In the genomic region with DNA sequence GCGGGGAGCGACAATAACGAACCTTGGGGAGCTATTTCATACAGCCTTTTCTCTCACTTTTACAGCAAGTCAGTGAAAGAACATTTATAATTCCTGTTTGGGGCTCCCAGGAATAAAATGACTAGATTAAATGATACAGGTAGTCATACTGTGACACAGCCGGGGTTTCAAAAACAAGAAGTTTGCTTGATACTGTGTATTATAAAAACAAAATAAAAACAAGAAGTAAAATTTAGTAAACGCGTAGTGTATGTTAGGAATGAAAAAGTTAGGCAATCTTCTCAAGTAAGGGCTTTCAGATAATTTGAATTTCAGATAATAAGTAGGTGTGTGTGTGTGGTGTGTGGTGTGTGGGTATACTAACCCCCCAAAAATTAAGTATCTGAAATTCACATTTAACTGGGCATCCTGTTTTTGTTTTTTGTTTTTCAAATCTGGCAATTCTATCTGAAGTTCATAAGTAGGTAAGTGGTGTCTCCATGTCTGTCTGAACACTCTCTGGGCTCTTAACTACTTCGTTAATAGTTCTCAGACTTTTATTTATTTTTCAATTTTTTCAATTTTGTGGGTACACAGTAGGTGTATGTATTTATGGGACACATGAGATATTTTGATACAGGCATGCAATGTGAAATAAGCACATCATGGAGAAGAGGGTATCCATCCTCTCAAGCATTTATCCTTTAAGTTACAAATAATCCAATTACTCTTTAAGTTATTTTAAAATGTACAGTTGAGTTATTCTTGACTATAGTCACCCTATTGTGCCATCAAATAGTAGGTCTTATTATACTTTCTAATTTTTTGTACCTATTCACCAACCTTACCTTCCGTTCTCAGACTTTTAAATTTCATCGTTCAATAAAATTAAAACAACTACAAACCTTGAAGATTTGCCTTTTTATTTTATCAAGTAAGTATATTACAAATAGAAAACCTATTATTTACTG, we compare ENCODE assay signal across 8 cellular contexts. TPM values are rescaled to one million over a fixed set of nuclear protein-coding genes. Genes with fewer than 3 reads are reported as not detected.
DNase-seq lines count a peak whose midpoint lies in the region; ATAC-seq, FAIRE-seq and TF ChIP-seq lines count a peak whose summit lies in the region.

No MANE protein-coding gene starts in this region.

- POLR2A ChIA-PET in GM12878 (lab: Charles Lee), result interaction anchor here (1.0 to 1.3 kb wide), 4 partner anchors 12 to 71 kb away, joined by 3 to 5 read pairs (median 4); no protein-coding TSS in a partner anchor

- peaks cover 19% of the 10 kb centered on the region for H3K79me2 ChIP-seq in GM12878 (ENCODE audit: control insufficient read depth, insufficient read depth, low read length)

- no peak overlapping the region for H3K27ac ChIP-seq in cardiac muscle cell
- H3K27ac ChIP-seq in GM12878 (ENCODE audit: control insufficient read depth, insufficient read depth), result no peak overlapping the region
- H3K27ac ChIP-seq in mesodermal cell (ENCODE audit: low read depth, low read length, severe bottlenecking), result no peak overlapping the region
- H3K27ac ChIP-seq in upper lobe of right lung, result no peak overlapping the region

- H4K20me1 ChIP-seq in GM12878 (ENCODE audit: control insufficient read depth, insufficient read depth), result no peaks in the 10 kb centered on the region

- H2AFZ ChIP-seq in GM12878 (ENCODE audit: control insufficient read depth, low read depth, low read length), result peak overlapping the region; percentile 25

- peaks cover 46% of the 10 kb centered on the region for H3K27me3 ChIP-seq in cardiac muscle cell
- no peaks in the 10 kb centered on the region; a peak in 2 of 4 replicates for H3K27me3 ChIP-seq in GM12878 (replicated peaks in 1 of 2; ENCODE audit: control insufficient read depth in 2 of 2, insufficient read depth in 2 of 2, low read length in 1 of 2)
- H3K27me3 ChIP-seq in upper lobe of right lung, result peaks cover 27% of the 10 kb centered on the region

- RAD21 ChIA-PET in GM12878 (lab: Charles Lee; ENCODE audit: unreplicated experiment), result interaction anchor here (1.2 to 1.8 kb wide), 5 partner anchors 10 to 89 kb away, joined by 3 to 11 read pairs (median 4); partner anchors contain the start of gene ARHGAP9

- H3K4me2 ChIP-seq in GM12878 (ENCODE audit: control insufficient read depth, insufficient read depth), result peak overlapping the region; percentile 2; the same call in 1 of the 2 replicates

- no TSS peak for BruUV-seq in GM12878 (replicated peaks; lab: Mats Ljungman, UMichigan)

- H3K9ac ChIP-seq in GM12878 (ENCODE audit: control insufficient read depth, insufficient read depth, low read length), result no peak overlapping the region

- in situ Hi-C loops in GM12878 (cut with MboI), result no loop called here

- TF ChIP-seq RAD21 in GM12878 (IDR thresholded peaks at IDR 0.05; ENCODE audit: insufficient read depth, low read depth, low read length), result no peak

- TF ChIP-seq CTCF in cardiac muscle cell (IDR thresholded peaks at IDR 0.05; ENCODE audit: low read depth, low read length) (no peak), GM12878 (IDR thresholded peaks at IDR 0.05 in 2 of 3, conservative IDR thresholded peaks at IDR 0.05 in 1 of 3; ENCODE audit: control insufficient read depth in 2 of 3, extremely low read depth in 1 of 3, insufficient read depth in 1 of 3, low read depth in 3 of 3, low read length in 3 of 3) (no peak), upper lobe of right lung (IDR thresholded peaks at IDR 0.05) (no peak)

- no peaks in the 10 kb centered on the region for H3K36me3 ChIP-seq in cardiac muscle cell
- H3K36me3 ChIP-seq in GM12878 (ENCODE audit: control insufficient read depth in 2 of 2, insufficient read depth in 2 of 2, low read length in 1 of 2), result no peaks in the 10 kb centered on the region
- H3K36me3 ChIP-seq in mesodermal cell (ENCODE audit: control insufficient read depth, insufficient read depth, low read length), result peaks cover 24% of the 10 kb centered on the region
- H3K36me3 ChIP-seq in upper lobe of right lung, result peaks cover under 1% of the 10 kb centered on the region

- no peak for ATAC-seq in left ventricle myocardium superior
- ATAC-seq in GM12878, result no peak
- ATAC-seq in upper lobe of right lung, result no peak
- no peak for ATAC-seq in HG03442 (IDR thresholded peaks at IDR 0.05; ENCODE audit: unreplicated experiment)

- DNase-seq in cardiac muscle cell (ENCODE audit: low read depth in 1 of 2, low spot score in 1 of 2), result no peak
- DNase-seq in left ventricle myocardium superior, result no peak
- no peak for DNase-seq in GM12878 (ENCODE audit: low read depth, low spot score)
- no peak for DNase-seq in upper lobe of right lung
- DNase-seq in germinal center (ENCODE audit: low spot score), result no peak
- DNase-seq in NCI-H1694 (lab: John Stamatoyannopoulos, UW), result no peak

- H3K4me1 ChIP-seq in cardiac muscle cell (ENCODE audit: low read depth) (no peaks in the 10 kb centered on the region), GM12878 (ENCODE audit: control insufficient read depth, insufficient read depth, low read length) (peaks cover 9% of the 10 kb centered on the region; the same call in 1 of the 2 replicates), mesodermal cell (ENCODE audit: control insufficient read depth, insufficient read depth, low read length, poor library complexity, severe bottlenecking) (peaks cover 15% of the 10 kb centered on the region), upper lobe of right lung (peaks cover 13% of the 10 kb centered on the region)

- FAIRE-seq in GM12878 (lab: Jason Lieb, UNC), result no peak

- H3K9me3 ChIP-seq in cardiac muscle cell (ENCODE audit: low read depth), result no peaks in the 10 kb centered on the region
- H3K9me3 ChIP-seq in GM12878 (replicated peaks; ENCODE audit: control insufficient read depth, insufficient read depth, low read length), result no peaks in the 10 kb centered on the region
- H3K9me3 ChIP-seq in mesodermal cell (ENCODE audit: control insufficient read depth, low read length), result no peaks in the 10 kb centered on the region
- H3K9me3 ChIP-seq in upper lobe of right lung, result no peaks in the 10 kb centered on the region

- 31% methylated on average over 9 of the region's 9 CpGs for WGBS in GM12878 (ENCODE audit: insufficient coverage, insufficient replicate concordance, low lambda C conversion rate, missing lambda C conversion rate)
- WGBS in mesodermal cell (ENCODE audit: insufficient coverage in 2 of 2), 2 experiments, result 0 to 40% methylated on average over 1 to 2 of the region's 9 CpGs

- TF ChIP-seq EP300 in GM12878 (IDR thresholded peaks at IDR 0.05; ENCODE audit: borderline replicate concordance in 1 of 2, control insufficient read depth in 1 of 2, low read depth in 2 of 2, low read length in 2 of 2), result no peak

- intact Hi-C loops in left ventricle myocardium superior (cut with micrococcal nuclease), result no loop called here
- intact Hi-C loops in GM12878 (cut with micrococcal nuclease; ENCODE audit: unreplicated experiment), result loop anchor here (2.0 kb wide), 1 partner anchor 25 kb away; the partner anchor contains the start of gene MBD6
- intact Hi-C loops in upper lobe of right lung (cut with DNase I), result no loop called here

- TF ChIP-seq POLR2A in GM12878 (IDR thresholded peaks at IDR 0.05; ENCODE audit: low read depth, low read length), result no peak

- CTCF ChIA-PET in GM12878 (lab: Yijun Ruan, JAX), result interaction anchor here (0.7 to 1.8 kb wide), 7 partner anchors 34 to 95 kb away, joined by 3 to 8 read pairs (median 4); no protein-coding TSS in a partner anchor

- peak overlapping the region; percentile 97 for H3K4me3 ChIP-seq in cardiac muscle cell
- no peak overlapping the region for H3K4me3 ChIP-seq in GM12878
- peak overlapping the region; percentile 100 for H3K4me3 ChIP-seq in mesodermal cell (ENCODE audit: extremely low read depth, insufficient read depth, low read length, poor library complexity, severe bottlenecking)
- H3K4me3 ChIP-seq in upper lobe of right lung, result peak overlapping the region; percentile 87

- SMC1A ChIA-PET in GM12878 (lab: Charles Lee; ENCODE audit: uncharacterized antibody, unreplicated experiment), result interaction anchor here (1.1 to 1.9 kb wide), 4 partner anchors 9 to 318 kb away, joined by 3 to 6 read pairs (median 4); partner anchors contain the start of genes GLI1 and SHMT2

RNA-seq across cellular contexts. Expression of gene DCTN2, which starts 0.6 kb away (rescaled TPM):
- total RNA-seq in cardiac muscle cell (210 and 230 TPM in 2 replicates), left ventricle myocardium superior (89.2 TPM), GM12878 (2014; rRNA removed) (80.8 and 115 TPM in 2 replicates), GM12878 (2014; rRNA removed; fragmentation: Illumina TruSeq; extraction: Trizol) (81.4 and 83.9 TPM in 2 replicates), GM12878 (2021) (87.3 and 87.4 TPM in 2 replicates), upper lobe of right lung (90.7 TPM)
- polyA plus RNA-seq in cardiac muscle cell (156 and 157 TPM in 2 replicates), GM12878 (2011; rRNA removed) (85.1 and 88.9 TPM in 2 replicates), GM12878 (2014; fragmentation: Illumina TruSeq; extraction: Trizol) (139 and 171 TPM in 2 replicates), GM12878 (2014; fragmentation: Nextera tagmentation; extraction: Ambion mirVana) (10 to 100 TPM; 32.3 to 60.7 TPM), GM12878 (2014; rRNA removed) (113 TPM in 2 replicates), GM12878 (2016; fragmentation: Nextera tagmentation; extraction: Ambion mirVana) (100 to 1,000 TPM; 115 to 117 TPM)
- total RNA-seq in GM12878 (2013; cell fraction: nucleolus; rRNA removed), result 50.6 and 63.3 TPM in 2 replicates
- 67.2 TPM for polyA plus RNA-seq in GM12878 (2011; ENCODE audit: low read depth)
- polyA plus RNA-seq in GM12878 (2011; cell fraction: cytosol; rRNA removed), result 79.6 and 95.9 TPM in 2 replicates
- 72.6 and 91.7 TPM in 2 replicates for polyA plus RNA-seq in GM12878 (2011; cell fraction: nucleus; rRNA removed)
- polyA plus RNA-seq in GM12878 (2012), result 68.9 and 75.1 TPM in 2 replicates
- polyA minus RNA-seq in GM12878 (2011; rRNA and poly(A)+ RNA removed), result 66.8 and 93.9 TPM in 2 replicates
- 47.0 and 53.5 TPM in 2 replicates for polyA minus RNA-seq in GM12878 (2011; cell fraction: cytosol; rRNA and poly(A)+ RNA removed)
- 25.4 and 26.2 TPM in 2 replicates for polyA minus RNA-seq in GM12878 (2011; cell fraction: nucleus; rRNA and poly(A)+ RNA removed)
- 168 TPM for polyA plus RNA-seq in mesodermal cell (2013, experiment 1 of 2)
- polyA plus RNA-seq in mesodermal cell (2013, experiment 2 of 2), result 169 TPM

RNA-seq across cellular contexts. Expression of gene KIF5A, which starts 2.2 kb away (rescaled TPM):
- total RNA-seq in cardiac muscle cell, result 0.36 and 0.49 TPM in 2 replicates
- 0.05 and 0.11 TPM in 2 replicates for polyA plus RNA-seq in cardiac muscle cell
- 0.12 TPM for total RNA-seq in left ventricle myocardium superior
- 0.73 and 0.77 TPM in 2 replicates for total RNA-seq in GM12878 (2013; cell fraction: nucleolus; rRNA removed)
- total RNA-seq in GM12878 (2014; rRNA removed), result 1.0 and 1.1 TPM in 2 replicates
- 1.1 and 1.3 TPM in 2 replicates for total RNA-seq in GM12878 (2014; rRNA removed; fragmentation: Illumina TruSeq; extraction: Trizol)
- 2.2 and 2.9 TPM in 2 replicates for total RNA-seq in GM12878 (2021)
- 0.24 TPM for polyA plus RNA-seq in GM12878 (2011; ENCODE audit: low read depth)
- 0.48 and 0.56 TPM in 2 replicates for polyA plus RNA-seq in GM12878 (2011; rRNA removed)
- 0.30 and 0.31 TPM in 2 replicates for polyA plus RNA-seq in GM12878 (2011; cell fraction: cytosol; rRNA removed)
- 1.2 and 1.5 TPM in 2 replicates for polyA plus RNA-seq in GM12878 (2011; cell fraction: nucleus; rRNA removed)
- 0.51 and 0.79 TPM in 2 replicates for polyA plus RNA-seq in GM12878 (2012)
- polyA plus RNA-seq in GM12878 (2014; fragmentation: Illumina TruSeq; extraction: Trizol), result 2.0 and 2.2 TPM in 2 replicates
- under 1 TPM; 0.35 to 0.44 TPM for polyA plus RNA-seq in GM12878 (2014; fragmentation: Nextera tagmentation; extraction: Ambion mirVana)
- polyA plus RNA-seq in GM12878 (2014; rRNA removed), result 1.7 and 2.0 TPM in 2 replicates
- under 1 TPM; 0.69 to 0.92 TPM for polyA plus RNA-seq in GM12878 (2016; fragmentation: Nextera tagmentation; extraction: Ambion mirVana)
- 0.36 and 0.51 TPM in 2 replicates for polyA minus RNA-seq in GM12878 (2011; rRNA and poly(A)+ RNA removed)
- 0.10 TPM in 1 of 2 replicates, not detected in the other for polyA minus RNA-seq in GM12878 (2011; cell fraction: cytosol; rRNA and poly(A)+ RNA removed)
- polyA minus RNA-seq in GM12878 (2011; cell fraction: nucleus; rRNA and poly(A)+ RNA removed), result 0.24 and 0.29 TPM in 2 replicates
- 2.1 TPM for polyA plus RNA-seq in mesodermal cell (2013, experiment 1 of 2)
- 2.4 TPM for polyA plus RNA-seq in mesodermal cell (2013, experiment 2 of 2)
- 0.14 TPM for total RNA-seq in upper lobe of right lung

RNA-seq across cellular contexts. Expression of gene MBD6, which starts 25.0 kb away (rescaled TPM):
- total RNA-seq in cardiac muscle cell (13.8 and 14.1 TPM in 2 replicates), left ventricle myocardium superior (35.2 TPM), GM12878 (2014; rRNA removed) (3.1 and 4.6 TPM in 2 replicates), GM12878 (2014; rRNA removed; fragmentation: Illumina TruSeq; extraction: Trizol) (3.5 and 3.7 TPM in 2 replicates), GM12878 (2021) (41.5 and 52.7 TPM in 2 replicates), upper lobe of right lung (85.8 TPM)
- polyA plus RNA-seq in cardiac muscle cell (22.8 and 36.9 TPM in 2 replicates), GM12878 (2011; rRNA removed) (2.0 and 3.8 TPM in 2 replicates), GM12878 (2014; fragmentation: Illumina TruSeq; extraction: Trizol) (5.9 and 12.7 TPM in 2 replicates), GM12878 (2014; fragmentation: Nextera tagmentation; extraction: Ambion mirVana) (1 to 10 TPM; 1.5 to 5.5 TPM), GM12878 (2014; rRNA removed) (20.2 and 24.3 TPM in 2 replicates), GM12878 (2016; fragmentation: Nextera tagmentation; extraction: Ambion mirVana) (1 to 10 TPM; 8.1 to 8.6 TPM)
- 16.4 and 19.1 TPM in 2 replicates for total RNA-seq in GM12878 (2013; cell fraction: nucleolus; rRNA removed)
- 12.0 TPM for polyA plus RNA-seq in GM12878 (2011; ENCODE audit: low read depth)
- 1.8 and 1.9 TPM in 2 replicates for polyA plus RNA-seq in GM12878 (2011; cell fraction: cytosol; rRNA removed)
- polyA plus RNA-seq in GM12878 (2011; cell fraction: nucleus; rRNA removed), result 43.1 and 56.1 TPM in 2 replicates
- 18.4 and 22.0 TPM in 2 replicates for polyA plus RNA-seq in GM12878 (2012)
- 4.3 and 5.9 TPM in 2 replicates for polyA minus RNA-seq in GM12878 (2011; rRNA and poly(A)+ RNA removed)
- 3.6 and 6.3 TPM in 2 replicates for polyA minus RNA-seq in GM12878 (2011; cell fraction: cytosol; rRNA and poly(A)+ RNA removed)
- 11.7 and 19.9 TPM in 2 replicates for polyA minus RNA-seq in GM12878 (2011; cell fraction: nucleus; rRNA and poly(A)+ RNA removed)
- 32.0 TPM for polyA plus RNA-seq in mesodermal cell (2013, experiment 1 of 2)
- 28.0 TPM for polyA plus RNA-seq in mesodermal cell (2013, experiment 2 of 2)

RNA-seq across cellular contexts. Expression of gene DDIT3, which starts 27.3 kb away (rescaled TPM):
- total RNA-seq in cardiac muscle cell, result 30.2 and 44.2 TPM in 2 replicates
- polyA plus RNA-seq in cardiac muscle cell, result 33.8 and 51.3 TPM in 2 replicates
- total RNA-seq in left ventricle myocardium superior, result 22.2 TPM
- 21.5 and 24.3 TPM in 2 replicates for total RNA-seq in GM12878 (2013; cell fraction: nucleolus; rRNA removed)
- total RNA-seq in GM12878 (2014; rRNA removed), result 9.7 and 9.8 TPM in 2 replicates
- 10.4 and 12.2 TPM in 2 replicates for total RNA-seq in GM12878 (2014; rRNA removed; fragmentation: Illumina TruSeq; extraction: Trizol)
- total RNA-seq in GM12878 (2021), result 8.2 and 9.2 TPM in 2 replicates
- polyA plus RNA-seq in GM12878 (2011; ENCODE audit: low read depth), result 38.8 TPM
- 23.6 and 25.0 TPM in 2 replicates for polyA plus RNA-seq in GM12878 (2011; rRNA removed)
- polyA plus RNA-seq in GM12878 (2011; cell fraction: cytosol; rRNA removed), result 14.0 and 15.9 TPM in 2 replicates
- 25.8 and 42.9 TPM in 2 replicates for polyA plus RNA-seq in GM12878 (2011; cell fraction: nucleus; rRNA removed)
- polyA plus RNA-seq in GM12878 (2012), result 41.1 and 47.1 TPM in 2 replicates
- polyA plus RNA-seq in GM12878 (2014; fragmentation: Illumina TruSeq; extraction: Trizol), result 10.9 and 13.4 TPM in 2 replicates
- polyA plus RNA-seq in GM12878 (2014; fragmentation: Nextera tagmentation; extraction: Ambion mirVana), result 10 to 100 TPM; 26.8 to 28.9 TPM
- polyA plus RNA-seq in GM12878 (2014; rRNA removed), result 9.9 and 10.1 TPM in 2 replicates
- polyA plus RNA-seq in GM12878 (2016; fragmentation: Nextera tagmentation; extraction: Ambion mirVana), result 10 to 100 TPM; 20.0 to 21.7 TPM
- polyA minus RNA-seq in GM12878 (2011; rRNA and poly(A)+ RNA removed), result 17.3 and 23.4 TPM in 2 replicates
- 7.3 and 11.1 TPM in 2 replicates for polyA minus RNA-seq in GM12878 (2011; cell fraction: cytosol; rRNA and poly(A)+ RNA removed)
- polyA minus RNA-seq in GM12878 (2011; cell fraction: nucleus; rRNA and poly(A)+ RNA removed), result 13.8 and 17.0 TPM in 2 replicates
- 18.5 TPM for polyA plus RNA-seq in mesodermal cell (2013, experiment 1 of 2)
- polyA plus RNA-seq in mesodermal cell (2013, experiment 2 of 2), result 16.4 TPM
- total RNA-seq in upper lobe of right lung, result 47.3 TPM

RNA-seq across cellular contexts. Expression of gene PIP4K2C, which starts 43.4 kb away (rescaled TPM):
- total RNA-seq in cardiac muscle cell (15.1 and 23.5 TPM in 2 replicates), left ventricle myocardium superior (11.9 TPM), GM12878 (2014; rRNA removed) (13.1 and 15.0 TPM in 2 replicates), GM12878 (2014; rRNA removed; fragmentation: Illumina TruSeq; extraction: Trizol) (9.5 and 10.6 TPM in 2 replicates), GM12878 (2021) (19.0 and 20.9 TPM in 2 replicates), upper lobe of right lung (31.0 TPM)
- polyA plus RNA-seq in cardiac muscle cell (20.4 and 25.5 TPM in 2 replicates), GM12878 (2011; rRNA removed) (19.2 and 23.7 TPM in 2 replicates), GM12878 (2014; fragmentation: Illumina TruSeq; extraction: Trizol) (25.1 and 34.2 TPM in 2 replicates), GM12878 (2014; fragmentation: Nextera tagmentation; extraction: Ambion mirVana) (1 to 10 TPM; 4.8 to 6.0 TPM), GM12878 (2014; rRNA removed) (13.9 and 18.4 TPM in 2 replicates), GM12878 (2016; fragmentation: Nextera tagmentation; extraction: Ambion mirVana) (10 to 100 TPM; 13.3 to 16.5 TPM)
- 11.2 and 12.1 TPM in 2 replicates for total RNA-seq in GM12878 (2013; cell fraction: nucleolus; rRNA removed)
- polyA plus RNA-seq in GM12878 (2011; ENCODE audit: low read depth), result 10.3 TPM
- polyA plus RNA-seq in GM12878 (2011; cell fraction: cytosol; rRNA removed), result 13.6 and 16.9 TPM in 2 replicates
- polyA plus RNA-seq in GM12878 (2011; cell fraction: nucleus; rRNA removed), result 28.2 and 29.1 TPM in 2 replicates
- polyA plus RNA-seq in GM12878 (2012), result 11.2 and 13.0 TPM in 2 replicates
- polyA minus RNA-seq in GM12878 (2011; rRNA and poly(A)+ RNA removed), result 12.5 and 14.3 TPM in 2 replicates
- polyA minus RNA-seq in GM12878 (2011; cell fraction: cytosol; rRNA and poly(A)+ RNA removed), result 3.8 and 4.3 TPM in 2 replicates
- polyA minus RNA-seq in GM12878 (2011; cell fraction: nucleus; rRNA and poly(A)+ RNA removed), result 4.1 and 5.8 TPM in 2 replicates
- polyA plus RNA-seq in mesodermal cell (2013, experiment 1 of 2), result 17.0 TPM
- polyA plus RNA-seq in mesodermal cell (2013, experiment 2 of 2), result 12.5 TPM
